In the genomic region with DNA sequence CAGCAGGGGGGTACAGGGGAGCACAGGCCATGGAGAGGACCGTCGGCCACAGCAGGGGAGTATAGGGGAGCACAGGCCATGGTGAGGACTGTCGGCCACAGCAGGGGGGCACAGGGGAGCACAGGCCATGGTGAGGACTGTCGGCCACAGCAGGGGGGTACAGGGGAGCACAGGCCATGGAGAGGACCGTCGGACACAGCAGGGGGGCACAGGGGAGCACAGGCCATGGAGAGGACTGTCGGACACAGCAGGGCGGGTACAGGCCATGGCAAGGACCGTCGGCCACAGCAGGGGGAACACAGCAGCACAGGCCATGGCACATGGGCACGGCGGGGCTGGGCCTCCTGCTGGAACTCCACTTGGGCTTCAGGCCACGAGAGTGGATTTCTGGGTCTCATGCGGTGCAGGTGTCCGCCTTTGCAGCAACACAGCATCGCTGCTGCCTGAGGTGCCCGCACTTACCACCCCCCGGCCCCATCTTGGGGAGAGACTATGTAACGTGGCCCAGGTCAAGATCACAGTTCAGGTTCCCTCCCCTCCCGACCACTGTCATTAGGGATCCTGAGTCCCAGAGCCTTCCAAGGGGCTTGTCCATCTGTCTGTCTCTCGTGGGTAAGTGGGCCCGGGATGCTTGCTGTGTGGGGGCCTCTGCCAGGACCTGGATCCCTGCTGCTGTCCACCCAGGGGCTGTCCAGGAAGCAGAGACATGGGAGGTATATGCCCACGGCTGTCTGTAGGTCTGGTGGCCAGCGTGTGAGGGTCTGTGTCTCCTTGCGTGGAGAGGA, we compare ENCODE assay signal across 21 cellular contexts. TPM values are rescaled to one million over a fixed set of nuclear protein-coding genes. Genes with fewer than 3 reads are reported as not detected.
DNase-seq lines count a peak whose midpoint lies in the region; ATAC-seq and TF ChIP-seq lines count a peak whose summit lies in the region.
"Had no signal": no experiment of that assay in that cellular context is flagged by ENCODE, and none has a peak within 500 bp of the region (broad histone marks: within the 10 kb centered on the region; RNA-seq: fewer than 3 reads in every experiment).

No MANE protein-coding gene starts in this region.

- ATAC-seq in lower lobe of right lung (no peak), GM18868 (IDR thresholded peaks at IDR 0.05; ENCODE audit: unreplicated experiment) (no peak)
- ATAC-seq: Panc1 had no signal

- H3K36me3 Mint-ChIP-seq in T-helper 2 cell treated with Interferon-gamma antibody and Interleukin-4, amounts not matched to agents 5 μg/mL and 100 μg/mL, for 36 hours (ENCODE audit: low read depth): no peaks in the 10 kb centered on the region
- H3K36me3 Mint-ChIP-seq: CD4-positive, alpha-beta memory T cell had no signal

- WGBS in adrenal gland, 4 donors: 79 to 87% (median 82%) methylated on average over 14 to 25 of the region's 25 CpGs
- WGBS in suprapubic skin: 72% methylated on average over 11 of the region's 25 CpGs

- H3K9me3 Mint-ChIP-seq in T-helper 2 cell treated with Interferon-gamma antibody and Interleukin-4, amounts not matched to agents 5 μg/mL and 100 μg/mL, for 36 hours: no peaks in the 10 kb centered on the region
- H3K9me3 Mint-ChIP-seq: CD4-positive, alpha-beta memory T cell had no signal

- peak; percentile 9 for DNase-seq in activated CD8-positive, alpha-beta memory T cell treated with anti-CD3 and anti-CD28 coated beads, Interleukin-2, amount 50 U/mL, for 4 hours
- no peak for DNase-seq in activated CD8-positive, alpha-beta memory T cell treated with anti-CD3 and anti-CD28 coated beads, Interleukin-2, amount 50 U/mL, for 48 hours
- peak in 4 of 7 donors; percentile 2 to 45 (median 10) for DNase-seq in adrenal gland
- DNase-seq in lower lobe of right lung: peak; percentile 32
- DNase-seq in suprapubic skin (ENCODE audit: low spot score in 2 of 2): peak; percentile 21 to 40
- no peak for DNase-seq in germinal center (ENCODE audit: low spot score)
- DNase-seq in T-helper 2 cell treated with Interferon-gamma antibody and Interleukin-4, amounts not matched to agents 5 μg/mL and 100 μg/mL, for 36 hours (ENCODE audit: low spot score): no peak
- DNase-seq: caudate nucleus; effector CD8-positive, alpha-beta T cell; KBM-7; NCI-H1092 treated with DMSO at 0.1 percent for 48 hours; NCI-H2171 treated with DMSO at 0.1 percent for 48 hours; NCI-H82; occipital lobe; small intestine had no signal

- intact Hi-C loops in adrenal gland (cut with DNase I) (no loop called here), lower lobe of right lung (cut with DNase I) (no loop called here)

- no peak for TF ChIP-seq EP300 in suprapubic skin (IDR thresholded peaks at IDR 0.05)

- no peaks in the 10 kb centered on the region for H3K9me3 ChIP-seq in adrenal gland (replicated peaks in 1 of 3)
- no peaks in the 10 kb centered on the region for H3K9me3 ChIP-seq in lower lobe of right lung
- H3K9me3 ChIP-seq in suprapubic skin: no peaks in the 10 kb centered on the region

- peaks cover 23% of the 10 kb centered on the region for H3K27me3 Mint-ChIP-seq in T-helper 2 cell treated with Interferon-gamma antibody and Interleukin-4, amounts not matched to agents 5 μg/mL and 100 μg/mL, for 36 hours (ENCODE audit: low read depth)

- no peak for TF ChIP-seq CTCF in adrenal gland (IDR thresholded peaks at IDR 0.05)
- TF ChIP-seq CTCF in lower lobe of right lung (IDR thresholded peaks at IDR 0.05): no peak
- no peak for TF ChIP-seq CTCF in suprapubic skin (IDR thresholded peaks at IDR 0.05)

- H3K4me1 ChIP-seq in adrenal gland (replicated peaks in 1 of 2) (peaks cover 0 to 3% of the 10 kb centered on the region in 2 donors), lower lobe of right lung (peaks cover 11% of the 10 kb centered on the region), suprapubic skin (peaks cover 14% of the 10 kb centered on the region)

- TF ChIP-seq POLR2A in adrenal gland (IDR thresholded peaks at IDR 0.05) (no peak), suprapubic skin (IDR thresholded peaks at IDR 0.05) (no peak)

- H3K4me3 ChIP-seq in adrenal gland: no peak overlapping the region
- H3K4me3 ChIP-seq in lower lobe of right lung: no peak overlapping the region
- H3K4me3 ChIP-seq in suprapubic skin: no peak overlapping the region
- H3K4me3 ChIP-seq: hepatocyte had no signal

- no peaks in the 10 kb centered on the region for H3K4me1 Mint-ChIP-seq in T-helper 2 cell treated with Interferon-gamma antibody and Interleukin-4, amounts not matched to agents 5 μg/mL and 100 μg/mL, for 36 hours (ENCODE audit: low read depth)

- H3K27me3 ChIP-seq in adrenal gland: peaks cover 21% of the 10 kb centered on the region
- peaks cover 36% of the 10 kb centered on the region for H3K27me3 ChIP-seq in lower lobe of right lung (ENCODE audit: low read depth)
- H3K27me3 ChIP-seq in suprapubic skin: peaks cover 77% of the 10 kb centered on the region

- no peak overlapping the region for H3K27ac Mint-ChIP-seq in T-helper 2 cell treated with Interferon-gamma antibody and Interleukin-4, amounts not matched to agents 5 μg/mL and 100 μg/mL, for 36 hours
- H3K27ac Mint-ChIP-seq: CD4-positive, alpha-beta memory T cell had no signal

- no peak overlapping the region for H3K4me3 Mint-ChIP-seq in T-helper 2 cell treated with Interferon-gamma antibody and Interleukin-4, amounts not matched to agents 5 μg/mL and 100 μg/mL, for 36 hours
- H3K4me3 Mint-ChIP-seq: CD4-positive, alpha-beta memory T cell had no signal

- H3K27ac ChIP-seq in adrenal gland (no peak overlapping the region), lower lobe of right lung (no peak overlapping the region), suprapubic skin (no peak overlapping the region)
- H3K27ac ChIP-seq: hepatocyte had no signal

- no peaks in the 10 kb centered on the region for H3K36me3 ChIP-seq in adrenal gland (replicated peaks in 1 of 2)
- no peaks in the 10 kb centered on the region for H3K36me3 ChIP-seq in lower lobe of right lung
- H3K36me3 ChIP-seq in suprapubic skin: no peaks in the 10 kb centered on the region

RNA-seq across cellular contexts. Expression of a gene that starts 2.5 kb away (rescaled TPM):
- total RNA-seq in adrenal gland (under 1 TPM in 2 of 8 donors, not detected in 6; 0.34 to 0.42 TPM), lower lobe of right lung (not detected), suprapubic skin (not detected)
- under 1 TPM in 2 of 3 donors, not detected in 1; 0.18 to 0.32 TPM for polyA plus RNA-seq in adrenal gland
- total RNA-seq: CD4-positive, alpha-beta memory T cell; hepatocyte; mononuclear cell; occipital lobe had no signal
- polyA plus RNA-seq: CD4-positive, alpha-beta memory T cell; hepatocyte; keratinocyte; small intestine had no signal

RNA-seq across cellular contexts. Expression of a gene that starts 20.7 kb away (rescaled TPM):
- under 1 TPM in 1 of 8 donors, not detected in 7; 0.28 TPM for total RNA-seq in adrenal gland
- 1 to 10 TPM in 2 of 3 donors, not detected in 1; 1.1 to 1.2 TPM for polyA plus RNA-seq in adrenal gland
- total RNA-seq in lower lobe of right lung: 0.97 TPM
- total RNA-seq in suprapubic skin: not detected
- total RNA-seq: hepatocyte had no signal
- polyA plus RNA-seq: keratinocyte, small intestine had no signal

RNA-seq across cellular contexts. Expression of a gene that starts 25.0 kb away (rescaled TPM):
- 1 to 10 TPM; 1.6 to 5.7 (median 3.1) TPM for total RNA-seq in adrenal gland
- 1 to 10 TPM in 1 of 3 donors, under 1 TPM in 2; 0.24 to 1.6 (median 0.88) TPM for polyA plus RNA-seq in adrenal gland
- total RNA-seq in lower lobe of right lung: 2.6 TPM
- under 1 TPM; 0.45 to 0.68 (median 0.52) TPM for total RNA-seq in suprapubic skin

RNA-seq across cellular contexts. Expression of a gene that starts 25.5 kb away (rescaled TPM):
- total RNA-seq in adrenal gland (10 to 100 TPM; 12.5 to 42.0 (median 17.6) TPM), lower lobe of right lung (57.5 TPM), suprapubic skin (10 to 100 TPM; 14.8 to 18.4 (median 16.2) TPM)
- 10 to 100 TPM in 2 of 3 donors, 1 to 10 TPM in 1; 3.0 to 13.5 (median 12.4) TPM for polyA plus RNA-seq in adrenal gland

RNA-seq across cellular contexts. Expression of a gene that starts 41.9 kb away (rescaled TPM):
- total RNA-seq in adrenal gland: 10 to 100 TPM; 12.6 to 78.6 (median 53.7) TPM
- 100 to 1,000 TPM in 2 of 3 donors, 10 to 100 TPM in 1; 19.6 to 184 (median 132) TPM for polyA plus RNA-seq in adrenal gland
- total RNA-seq in lower lobe of right lung: 38.8 TPM
- total RNA-seq in suprapubic skin: 10 to 100 TPM in 3 of 4 donors, 1 to 10 TPM in 1; 8.6 to 27.9 (median 13.2) TPM

Comparison
In these comparisons a context has a peak if more than half of its experiments do, and no peak if none do; other contexts are left out.
1. DNase-seq: peak in activated CD8-positive, alpha-beta memory T cell treated with anti-CD3 and anti-CD28 coated beads, Interleukin-2, amount 50 U/mL, for 4 hours (single experiment), adrenal gland (4 of 7), lower lobe of right lung (single experiment) and suprapubic skin (2 of 2); none in activated CD8-positive, alpha-beta memory T cell treated with anti-CD3 and anti-CD28 coated beads, Interleukin-2, amount 50 U/mL, for 48 hours (single experiment), germinal center (single experiment) and T-helper 2 cell treated with Interferon-gamma antibody and Interleukin-4, amounts not matched to agents 5 μg/mL and 100 μg/mL, for 36 hours (single experiment).